20 cellular contexts compared by ENCODE assay signal in genomic region chr22:26848244-26848920, GRCh38.
DNase-seq lines count a peak whose midpoint lies in the region; ATAC-seq and TF ChIP-seq lines count a peak whose summit lies in the region.
"Had no signal": no experiment of that assay in that cellular context is flagged by ENCODE, and none has a peak within 500 bp of the region (broad histone marks: within the 10 kb centered on the region; RNA-seq: fewer than 3 reads in every experiment).

No MANE protein-coding gene starts in this region.

- H3K27ac ChIP-seq in left ventricle myocardium inferior (replicated peaks) (no peak overlapping the region), aorta (ENCODE audit: low read depth in 1 of 2, low read length in 2 of 2) (no peak overlapping the region)
- H3K27ac ChIP-seq: A549, breast epithelium, transverse colon had no signal

- H3K4me1 ChIP-seq in left ventricle myocardium inferior (no peaks in the 10 kb centered on the region), aorta (ENCODE audit: control insufficient read depth in 1 of 2, insufficient read depth in 2 of 2, low read length in 2 of 2) (peaks cover 0 to 2% of the 10 kb centered on the region in 2 donors)
- H3K4me1 ChIP-seq: A549, transverse colon had no signal

- H3K27me3 ChIP-seq in left ventricle myocardium inferior (ENCODE audit: low read depth) (peaks cover 6% of the 10 kb centered on the region), kidney epithelial cell (ENCODE audit: control insufficient read depth, insufficient read depth, low read length) (no peaks in the 10 kb centered on the region), aorta (ENCODE audit: control insufficient read depth in 1 of 2, insufficient read depth in 2 of 2, low read length in 1 of 2) (no peaks in the 10 kb centered on the region)
- H3K27me3 ChIP-seq: breast epithelium, transverse colon had no signal

- ATAC-seq in Right ventricle myocardium inferior (peak; percentile 42), aorta (ENCODE audit: low FRiP score) (peak; percentile 49), GM21576 (IDR thresholded peaks at IDR 0.05; ENCODE audit: unreplicated experiment) (no peak), HG03520 (IDR thresholded peaks at IDR 0.05; ENCODE audit: unreplicated experiment) (no peak), HG03342 (IDR thresholded peaks at IDR 0.05; ENCODE audit: unreplicated experiment) (no peak)
- ATAC-seq: A549; CD8-positive, alpha-beta T cell; HCT116; stimulated activated effector memory CD8-positive, alpha-beta T cell treated with anti-CD3 and anti-CD28 coated beads, Interleukin-12 subunit alpha, Interleukin-12 subunit beta, amount 100 ng/mL, for 72 hours had no signal

- H3K9me3 ChIP-seq in left ventricle myocardium inferior (replicated peaks) (no peaks in the 10 kb centered on the region), aorta (ENCODE audit: control insufficient read depth, low read length) (no peaks in the 10 kb centered on the region)
- H3K9me3 ChIP-seq: A549, breast epithelium, transverse colon had no signal

- WGBS in aorta, 2 donors = 44 to 49% methylated on average over 9 of the region's 9 CpGs

- H3K36me3 ChIP-seq in left ventricle myocardium inferior = no peaks in the 10 kb centered on the region
- H3K36me3 ChIP-seq in kidney epithelial cell (ENCODE audit: control insufficient read depth, insufficient read depth, low read length) = no peaks in the 10 kb centered on the region
- H3K36me3 ChIP-seq in aorta (ENCODE audit: control insufficient read depth in 1 of 2, insufficient read depth in 2 of 2, low read length in 1 of 2) = no peaks in the 10 kb centered on the region
- H3K36me3 ChIP-seq: breast epithelium, transverse colon had no signal

- intact Hi-C loops in Right ventricle myocardium inferior (cut with DNase I) (no loop called here), left ventricle myocardium inferior (cut with micrococcal nuclease) (no loop called here), aorta (cut with DNase I) (no loop called here)

- no peak overlapping the region for H3K4me3 ChIP-seq in left ventricle myocardium inferior
- no peak overlapping the region for H3K4me3 ChIP-seq in choroid plexus epithelial cell (ENCODE audit: low read depth, low read length)
- no peak overlapping the region for H3K4me3 ChIP-seq in kidney epithelial cell (ENCODE audit: low read depth, low read length)
- H3K4me3 ChIP-seq in aorta (ENCODE audit: low read length in 2 of 2) = no peak overlapping the region
- H3K4me3 ChIP-seq: A549, breast epithelium, smooth muscle cell, transverse colon had no signal

- TF ChIP-seq CTCF in left ventricle myocardium inferior (IDR thresholded peaks at IDR 0.05; ENCODE audit: borderline replicate concordance) (no peak), choroid plexus epithelial cell (conservative IDR thresholded peaks at IDR 0.05; ENCODE audit: low read depth, low read length) (no peak), kidney epithelial cell (IDR thresholded peaks at IDR 0.05; ENCODE audit: insufficient read depth, low read length, poor library complexity, severe bottlenecking) (no peak)

- DNase-seq in Right ventricle myocardium inferior (ENCODE audit: missing footprints) (no peak), left ventricle myocardium inferior (no peak), choroid plexus epithelial cell (ENCODE audit: low read depth) (peak; percentile 44), kidney epithelial cell (ENCODE audit: low read depth) (peak; percentile 25), aorta (peak in 1 of 2 donors; percentile 61)
- DNase-seq: activated naive CD4-positive, alpha-beta T cell treated with Interleukin-2 at 50 U/mL for 16 hours; effector memory CD4-positive, alpha-beta T cell; foreskin melanocyte; NCI-H2107; NCI-H774; transverse colon had no signal

Comparison
In these comparisons a context has a peak if more than half of its experiments do, and no peak if none do; other contexts are left out.
1. ATAC-seq: peak in Right ventricle myocardium inferior (single experiment) and aorta (single experiment); none in GM21576 (single experiment), HG03520 (single experiment) and HG03342 (single experiment).
2. DNase-seq: peak in choroid plexus epithelial cell (single experiment) and kidney epithelial cell (single experiment); none in Right ventricle myocardium inferior (single experiment) and left ventricle myocardium inferior (single experiment).